Comparison of ENCODE assay signal across 8 cellular contexts in genomic region chr18:111292-112014, GRCh38. TPM values are rescaled to one million over a fixed set of nuclear protein-coding genes. Genes with fewer than 3 reads are reported as not detected.
A peak's percentile ranks its signal among the peaks of the same experiment; 100 is the strongest.
DNase-seq lines count a peak whose midpoint lies in the region; ATAC-seq and TF ChIP-seq lines count a peak whose summit lies in the region.

No MANE protein-coding gene starts in this region.

- peaks cover 0 to 5% of the 10 kb centered on the region in 2 donors for H3K4me1 ChIP-seq in naive thymus-derived CD4-positive, alpha-beta T cell (ENCODE audit: control insufficient read depth in 2 of 2, insufficient read depth in 2 of 2, low read length in 2 of 2)
- peaks cover 0 to 4% (median 3%) of the 10 kb centered on the region in 5 donors for H3K4me1 ChIP-seq in subcutaneous abdominal adipose tissue (ENCODE audit: control insufficient read depth in 5 of 5, insufficient read depth in 5 of 5, low read length in 5 of 5)

- peak overlapping the region; percentile 85 to 99 (median 90) for H3K27ac Mint-ChIP-seq in naive thymus-derived CD4-positive, alpha-beta T cell

- CTCF ChIA-PET in BJ (lab: Yijun Ruan, JAX): no interaction called here
- CTCF ChIA-PET in naive thymus-derived CD4-positive, alpha-beta T cell (lab: Charles Lee): no interaction called here

- peak overlapping the region; percentile 23 for H3K4me3 ChIP-seq in BJ (ENCODE audit: low read depth, low read length)
- peak overlapping the region; percentile 43 for H3K4me3 ChIP-seq in epithelial cell of esophagus (ENCODE audit: low read length)
- H3K4me3 ChIP-seq in naive thymus-derived CD4-positive, alpha-beta T cell (ENCODE audit: low read length): peak overlapping the region; percentile 36
- H3K4me3 ChIP-seq in subcutaneous abdominal adipose tissue (ENCODE audit: low read depth in 1 of 5, low read length in 5 of 5): peak overlapping the region in 4 of 5 donors; percentile 19 to 57 (median 42)

- peaks cover 16 to 38% (median 33%) of the 10 kb centered on the region in 11 donors for H3K9me3 Mint-ChIP-seq in naive thymus-derived CD4-positive, alpha-beta T cell

- TF ChIP-seq CTCF in BJ (IDR thresholded peaks at IDR 0.05; ENCODE audit: insufficient read depth, low read depth, low read length) (no peak), epithelial cell of esophagus (IDR thresholded peaks at IDR 0.05; ENCODE audit: insufficient read depth, low read depth, low read length, missing control alignments) (no peak)

- no peaks in the 10 kb centered on the region for H3K36me3 ChIP-seq in BJ (ENCODE audit: control insufficient read depth, insufficient read depth, low read length)
- H3K36me3 ChIP-seq in naive thymus-derived CD4-positive, alpha-beta T cell (ENCODE audit: control insufficient read depth in 2 of 3, insufficient read depth in 3 of 3, low read length in 3 of 3): no peaks in the 10 kb centered on the region
- H3K36me3 ChIP-seq in subcutaneous abdominal adipose tissue (ENCODE audit: control insufficient read depth in 5 of 5, insufficient read depth in 5 of 5, low read length in 5 of 5): no peaks in the 10 kb centered on the region

- H3K27me3 Mint-ChIP-seq in naive thymus-derived CD4-positive, alpha-beta T cell: peaks cover 0 to 3% (median 0%) of the 10 kb centered on the region in 5 donors

- ATAC-seq in naive thymus-derived CD4-positive, alpha-beta T cell: no peak
- ATAC-seq in HG03039 (IDR thresholded peaks at IDR 0.05; ENCODE audit: unreplicated experiment): no peak

- no peaks in the 10 kb centered on the region for H3K9me3 ChIP-seq in naive thymus-derived CD4-positive, alpha-beta T cell (ENCODE audit: control insufficient read depth in 2 of 3, low read length in 3 of 3)
- peaks cover 0 to 5% (median 0%) of the 10 kb centered on the region in 5 donors for H3K9me3 ChIP-seq in subcutaneous abdominal adipose tissue (ENCODE audit: control insufficient read depth in 5 of 5, low read length in 5 of 5)

- peak overlapping the region; percentile 79 to 91 (median 89) for H3K4me3 Mint-ChIP-seq in naive thymus-derived CD4-positive, alpha-beta T cell

- H3K27me3 ChIP-seq in BJ (ENCODE audit: control insufficient read depth, insufficient read depth, low read length): no peaks in the 10 kb centered on the region
- no peaks in the 10 kb centered on the region for H3K27me3 ChIP-seq in naive thymus-derived CD4-positive, alpha-beta T cell (ENCODE audit: control insufficient read depth in 2 of 2, insufficient read depth in 2 of 2, low read length in 2 of 2)
- no peaks in the 10 kb centered on the region for H3K27me3 ChIP-seq in subcutaneous abdominal adipose tissue (ENCODE audit: control insufficient read depth in 5 of 5, insufficient read depth in 4 of 5, low read length in 5 of 5)

- intact Hi-C loops in naive thymus-derived CD4-positive, alpha-beta T cell (cut with micrococcal nuclease): loop anchor here (1.0 to 5.0 kb wide), 6 partner anchors 47 to 701 kb away; partner anchors contain the start of genes ENOSF1 (in 2 of the 2), THOC1 (in 2 of the 2), USP14 (in 2 of the 2) and YES1 (in 1 of the 2)

- peak overlapping the region in 2 of 5 donors; percentile 2 to 61 for H3K9ac ChIP-seq in subcutaneous abdominal adipose tissue (ENCODE audit: low read length in 5 of 5)

- peak overlapping the region; percentile 82 for H3K27ac ChIP-seq in naive thymus-derived CD4-positive, alpha-beta T cell (ENCODE audit: low read depth, low read length)
- H3K27ac ChIP-seq in subcutaneous abdominal adipose tissue (ENCODE audit: low read depth, low read length): no peak overlapping the region

- POLR2A ChIA-PET in BJ (lab: Charles Lee): no interaction called here
- POLR2A ChIA-PET in naive thymus-derived CD4-positive, alpha-beta T cell (lab: Charles Lee): no interaction called here

- peaks cover 0 to 26% (median 0%) of the 10 kb centered on the region in 5 donors for H3K36me3 Mint-ChIP-seq in naive thymus-derived CD4-positive, alpha-beta T cell

- H3K4me1 Mint-ChIP-seq in naive thymus-derived CD4-positive, alpha-beta T cell: peaks cover 4 to 14% (median 7%) of the 10 kb centered on the region in 7 donors

- no peak for DNase-seq in BJ (ENCODE audit: low read depth)
- DNase-seq in HK-2 (ENCODE audit: unreplicated experiment): peak; percentile 74
- DNase-seq in activated CD4-positive, alpha-beta T cell treated with anti-CD3 and anti-CD28 coated beads, Interleukin-2, amount 50 U/mL, for 48 hours: peak; percentile 62 to 71
- DNase-seq in epithelial cell of esophagus (ENCODE audit: low read depth): peak; percentile 80
- peak; percentile 60 to 77 (median 75) for DNase-seq in naive thymus-derived CD4-positive, alpha-beta T cell
- DNase-seq in NCI-H2196 treated with DMSO at 0.1 percent for 48 hours (lab: John Stamatoyannopoulos, UW; ENCODE audit: unreplicated experiment): no peak

RNA-seq across cellular contexts. Expression of gene USP14, which starts 46.9 kb away (rescaled TPM):
- polyA plus RNA-seq in BJ (2011; rRNA removed): 11.2 and 28.5 TPM in 2 replicates
- 6.4 and 13.9 TPM in 2 replicates for polyA minus RNA-seq in BJ (2011; rRNA and poly(A)+ RNA removed)
- 10 to 100 TPM; 39.2 to 70.6 (median 43.5) TPM for total RNA-seq in naive thymus-derived CD4-positive, alpha-beta T cell
- polyA plus RNA-seq in naive thymus-derived CD4-positive, alpha-beta T cell: 10 to 100 TPM; 34.0 to 54.6 TPM

Comparison
In these comparisons a context has a peak if more than half of its experiments do, and no peak if none do; other contexts are left out.
1. DNase-seq: peak in HK-2 (single experiment), activated CD4-positive, alpha-beta T cell treated with anti-CD3 and anti-CD28 coated beads, Interleukin-2, amount 50 U/mL, for 48 hours (2 of 2), epithelial cell of esophagus (single experiment) and naive thymus-derived CD4-positive, alpha-beta T cell (9 of 9); none in BJ (single experiment) and NCI-H2196 treated with DMSO at 0.1 percent for 48 hours (single experiment).
2. Peak in every context shown above with its lines, with median percentiles within 50 percentile points of each other: H3K4me3 ChIP-seq.